6 cellular contexts compared by ENCODE assay signal in the genomic region with DNA sequence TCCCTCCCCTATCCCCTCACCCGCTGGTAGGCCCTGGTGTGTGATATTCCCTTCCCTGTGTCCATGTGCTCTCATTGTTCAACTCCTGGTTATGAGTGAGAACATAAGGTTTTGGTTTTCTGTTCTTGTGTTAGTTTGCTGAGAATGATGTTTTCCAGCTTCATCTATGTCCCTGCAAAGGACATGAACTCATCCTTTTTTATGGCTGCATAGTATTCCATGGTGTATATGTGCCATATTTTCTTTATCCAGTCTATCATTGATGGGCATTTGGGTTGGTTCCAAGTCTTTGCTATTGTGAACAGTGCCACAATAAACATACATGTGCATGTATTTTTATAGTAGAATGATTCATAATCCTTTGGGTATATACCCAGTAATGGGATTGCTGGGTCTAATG.
A peak's percentile ranks its signal among the peaks of the same experiment; 100 is the strongest.
DNase-seq lines count a peak whose midpoint lies in the region; ATAC-seq and TF ChIP-seq lines count a peak whose summit lies in the region.
"Not testable (repeated sequence)": the region's sequence is repeated elsewhere in the genome, so short reads cannot be mapped to it uniquely, and the experiment has no call there.

No MANE protein-coding gene starts in this region.

- ATAC-seq in stimulated activated memory B cell treated with anti-CD40 and anti-IgM and Interleukin-4, amounts not matched to agents 10 μg/mL and 1 μg/mL and 100 μg/mL, for 72 hours, result not testable (repeated sequence)

- peak overlapping the region; percentile 100 for H3K27ac ChIP-seq in DOHH2 (ENCODE audit: low read depth, low read length)
- not testable (repeated sequence) for H3K27ac ChIP-seq in HEK293 (ENCODE audit: extremely low read depth, low read depth, low read length)
- peak overlapping the region; percentile 99 for H3K27ac ChIP-seq in Karpas-422 (ENCODE audit: low read length)
- peak overlapping the region; percentile 98 for H3K27ac ChIP-seq in OCI-LY1 (ENCODE audit: low read depth, low read length, poor library complexity, severe bottlenecking)
- peak overlapping the region; percentile 91 for H3K27ac ChIP-seq in SU-DHL-6 (ENCODE audit: low read depth, low read length)

- POLR2A ChIA-PET in HEK293 (lab: Yijun Ruan, JAX), result not testable (repeated sequence)

- CTCF ChIA-PET in HEK293 (lab: Yijun Ruan, JAX), result not testable (repeated sequence)

- H3K9me3 ChIP-seq in DOHH2 (ENCODE audit: control insufficient read depth, insufficient read depth, low read length); HEK293 (ENCODE audit: control insufficient read depth, insufficient read depth, low read depth, low read length); Karpas-422 (ENCODE audit: low read length); OCI-LY1 (ENCODE audit: low read length); SU-DHL-6 (ENCODE audit: insufficient read depth, low read length): not testable (repeated sequence)

- H3K9ac ChIP-seq in Karpas-422 (ENCODE audit: low read length), result peak overlapping the region; percentile 10; the same call in 1 of the 2 replicates
- H3K9ac ChIP-seq in OCI-LY1 (ENCODE audit: low read length), result peak overlapping the region; percentile 11; the same call in 1 of the 2 replicates
- H3K9ac ChIP-seq in SU-DHL-6 (ENCODE audit: low read length), result not testable (repeated sequence)

- not testable (repeated sequence) for DNase-seq in Karpas-422

- not testable (repeated sequence) for H3K9me2 ChIP-seq in DOHH2 (replicated peaks; ENCODE audit: control insufficient read depth, low read length); Karpas-422 (replicated peaks; ENCODE audit: insufficient read depth, low read length); OCI-LY1 (ENCODE audit: low read depth, low read length); SU-DHL-6 (replicated peaks; ENCODE audit: insufficient read depth, low read length)

- not testable (repeated sequence) for H3K4me3 Mint-ChIP-seq in stimulated activated memory B cell treated with anti-CD40 and anti-IgM and Interleukin-4, amounts not matched to agents 10 μg/mL and 1 μg/mL and 100 μg/mL, for 72 hours

- H3K4me1 ChIP-seq in DOHH2 (ENCODE audit: control insufficient read depth, low read length) (peaks cover 71% of the 10 kb centered on the region), Karpas-422 (ENCODE audit: low read length) (peaks cover 45% of the 10 kb centered on the region), OCI-LY1 (ENCODE audit: insufficient read depth, low read length, severe bottlenecking) (peaks cover 60% of the 10 kb centered on the region)
- H3K4me1 ChIP-seq in HEK293 (ENCODE audit: control insufficient read depth, insufficient read depth, low read length), result not testable (repeated sequence)

- peaks cover 28% of the 10 kb centered on the region for H3K4me1 Mint-ChIP-seq in stimulated activated memory B cell treated with anti-CD40 and anti-IgM and Interleukin-4, amounts not matched to agents 10 μg/mL and 1 μg/mL and 100 μg/mL, for 72 hours

- H3K27me3 ChIP-seq in DOHH2 (ENCODE audit: control insufficient read depth, low read length); Karpas-422 (ENCODE audit: low read length); OCI-LY1 (ENCODE audit: insufficient read depth, low read length); SU-DHL-6 (ENCODE audit: low read length): not testable (repeated sequence)

- not testable (repeated sequence) for H2AFZ ChIP-seq in Karpas-422 (ENCODE audit: low read length); OCI-LY1 (ENCODE audit: low read length); SU-DHL-6 (ENCODE audit: low read depth, low read length, severe bottlenecking)

- H3F3A ChIP-seq in DOHH2 (ENCODE audit: control insufficient read depth, insufficient read depth), result peaks cover 28% of the 10 kb centered on the region
- not testable (repeated sequence) for H3F3A ChIP-seq in OCI-LY1 (ENCODE audit: insufficient read depth, low read length)
- H3F3A ChIP-seq in SU-DHL-6 (ENCODE audit: insufficient read depth), result peaks cover 21% of the 10 kb centered on the region

- H3K27me3 Mint-ChIP-seq in stimulated activated memory B cell treated with anti-CD40 and anti-IgM and Interleukin-4, amounts not matched to agents 10 μg/mL and 1 μg/mL and 100 μg/mL, for 72 hours, result not testable (repeated sequence)

- not testable (repeated sequence) for TF ChIP-seq CTCF in DOHH2 (IDR thresholded peaks at IDR 0.05; ENCODE audit: low read depth, low read length, poor library complexity, severe bottlenecking); HEK293 (tag by site-specific recombination; IDR thresholded peaks at IDR 0.05); OCI-LY1 (IDR thresholded peaks at IDR 0.05; ENCODE audit: low read length); SU-DHL-6 (IDR thresholded peaks at IDR 0.05; ENCODE audit: insufficient read depth, low read length, poor library complexity, severe bottlenecking)

- H3K79me2 ChIP-seq in DOHH2 (ENCODE audit: control insufficient read depth, low read length); Karpas-422 (ENCODE audit: low read length); OCI-LY1 (ENCODE audit: insufficient read depth, low read length); SU-DHL-6 (ENCODE audit: insufficient read depth, low read length): not testable (repeated sequence)

- not testable (repeated sequence) for H3K36me3 Mint-ChIP-seq in stimulated activated memory B cell treated with anti-CD40 and anti-IgM and Interleukin-4, amounts not matched to agents 10 μg/mL and 1 μg/mL and 100 μg/mL, for 72 hours

- peak overlapping the region; percentile 82 for H3K27ac Mint-ChIP-seq in stimulated activated memory B cell treated with anti-CD40 and anti-IgM and Interleukin-4, amounts not matched to agents 10 μg/mL and 1 μg/mL and 100 μg/mL, for 72 hours

- not testable (repeated sequence) for H3K36me3 ChIP-seq in DOHH2 (ENCODE audit: control insufficient read depth, low read length); HEK293 (ENCODE audit: control insufficient read depth in 2 of 2, insufficient read depth in 1 of 2, low read length in 2 of 2); Karpas-422 (ENCODE audit: insufficient read depth, low read length); OCI-LY1 (ENCODE audit: insufficient read depth, low read length); SU-DHL-6 (ENCODE audit: low read length)

- not testable (repeated sequence) for H4K20me1 ChIP-seq in DOHH2 (ENCODE audit: control insufficient read depth, insufficient read depth, low read depth, low read length); Karpas-422 (ENCODE audit: insufficient read depth, low read depth, low read length); OCI-LY1 (ENCODE audit: insufficient read depth, low read length); SU-DHL-6 (ENCODE audit: low read depth, low read length)

- peak overlapping the region; percentile 37 for H3K4me3 ChIP-seq in DOHH2 (ENCODE audit: low read length)
- not testable (repeated sequence) for H3K4me3 ChIP-seq in HEK293 (ENCODE audit: low read depth, low read length); Karpas-422 (ENCODE audit: low read length); OCI-LY1 (ENCODE audit: low read depth, low read length, poor library complexity, severe bottlenecking); SU-DHL-6 (ENCODE audit: insufficient read depth, low read length, poor library complexity, severe bottlenecking)

- not testable (repeated sequence) for H3K9me3 Mint-ChIP-seq in stimulated activated memory B cell treated with anti-CD40 and anti-IgM and Interleukin-4, amounts not matched to agents 10 μg/mL and 1 μg/mL and 100 μg/mL, for 72 hours

- H3K4me2 ChIP-seq in DOHH2 (ENCODE audit: low read length), result peak overlapping the region; percentile 99
- peak overlapping the region; percentile 85 for H3K4me2 ChIP-seq in Karpas-422 (ENCODE audit: low read depth, low read length, poor library complexity, severe bottlenecking)
- peak overlapping the region; percentile 74; the same call in 1 of the 2 replicates for H3K4me2 ChIP-seq in OCI-LY1 (ENCODE audit: low read length)
- H3K4me2 ChIP-seq in SU-DHL-6 (ENCODE audit: low read depth, low read length, poor library complexity, severe bottlenecking), result peak overlapping the region; percentile 65

TF ChIP-seq in HEK293, 187 proteins besides CTCF, POLR2A, EP300 and RAD21:
- TF ChIP-seq ZNF146 (tag by site-specific recombination; IDR thresholded peaks at IDR 0.05), result peak; percentile 98
- TF ChIP-seq, protein P1, sequence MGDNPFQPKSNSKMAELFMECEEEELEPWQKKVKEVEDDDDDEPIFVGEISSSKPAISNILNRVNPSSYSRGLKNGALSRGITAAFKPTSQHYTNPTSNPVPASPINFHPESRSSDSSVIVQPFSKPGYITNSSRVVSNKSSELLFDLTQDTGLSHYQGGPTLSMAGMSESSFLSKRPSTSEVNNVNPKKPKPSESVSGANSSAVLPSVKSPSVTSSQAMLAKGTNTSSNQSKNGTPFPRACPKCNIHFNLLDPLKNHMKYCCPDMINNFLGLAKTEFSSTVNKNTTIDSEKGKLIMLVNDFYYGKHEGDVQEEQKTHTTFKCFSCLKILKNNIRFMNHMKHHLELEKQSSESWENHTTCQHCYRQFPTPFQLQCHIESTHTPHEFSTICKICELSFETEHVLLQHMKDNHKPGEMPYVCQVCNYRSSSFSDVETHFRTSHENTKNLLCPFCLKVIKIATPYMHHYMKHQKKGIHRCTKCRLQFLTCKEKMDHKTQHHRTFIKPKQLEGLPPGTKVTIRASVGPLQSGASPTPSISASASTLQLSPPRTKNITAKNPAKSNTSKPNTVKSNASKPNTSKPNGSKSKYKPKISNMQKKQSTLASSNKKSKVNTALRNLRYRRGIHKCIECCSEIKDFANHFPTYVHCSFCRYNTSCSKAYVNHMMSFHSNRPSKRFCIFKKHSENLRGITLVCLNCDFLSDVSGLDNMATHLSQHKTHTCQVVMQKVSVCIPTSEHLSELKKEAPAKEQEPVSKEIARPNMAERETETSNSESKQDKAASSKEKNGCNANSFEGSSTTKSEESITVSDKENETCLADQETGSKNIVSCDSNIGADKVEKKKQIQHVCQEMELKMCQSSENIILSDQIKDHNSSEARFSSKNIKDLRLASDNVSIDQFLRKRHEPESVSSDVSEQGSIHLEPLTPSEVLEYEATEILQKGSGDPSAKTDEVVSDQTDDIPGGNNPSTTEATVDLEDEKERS (tag by site-specific recombination; IDR thresholded peaks at IDR 0.05), result 0 out of 2 replicates have a peak, but pooled peaks have one; percentile 52
- TF ChIP-seq, protein P2, sequence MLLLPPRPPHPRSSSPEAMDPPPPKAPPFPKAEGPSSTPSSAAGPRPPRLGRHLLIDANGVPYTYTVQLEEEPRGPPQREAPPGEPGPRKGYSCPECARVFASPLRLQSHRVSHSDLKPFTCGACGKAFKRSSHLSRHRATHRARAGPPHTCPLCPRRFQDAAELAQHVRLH (tag by site-specific recombination; IDR thresholded peaks at IDR 0.05), result 0 out of 2 replicates have a peak, but pooled peaks have one; percentile 53
